Comparison of ENCODE assay signal across 14 cellular contexts in genomic region chr11:44957051-44957515, GRCh38. TPM values are rescaled to one million over a fixed set of nuclear protein-coding genes. Genes with fewer than 3 reads are reported as not detected.
A peak's percentile ranks its signal among the peaks of the same experiment; 100 is the strongest.
DNase-seq lines count a peak whose midpoint lies in the region; ATAC-seq and TF ChIP-seq lines count a peak whose summit lies in the region.
"Had no signal": no experiment of that assay in that cellular context is flagged by ENCODE, and none has a peak within 500 bp of the region (broad histone marks: within the 10 kb centered on the region; RNA-seq: fewer than 3 reads in every experiment).

No MANE protein-coding gene starts in this region.

- H3K27me3 ChIP-seq in HAP-1 (ENCODE audit: low read depth) = no peaks in the 10 kb centered on the region
- H3K27me3 ChIP-seq in right cardiac atrium (ENCODE audit: control insufficient read depth, insufficient read depth) = no peaks in the 10 kb centered on the region
- peaks cover 21% of the 10 kb centered on the region for H3K27me3 ChIP-seq in neural progenitor cell
- H3K27me3 ChIP-seq in vagina = no peaks in the 10 kb centered on the region
- no peaks in the 10 kb centered on the region for H3K27me3 ChIP-seq in BE2C

- H3K27me3 Mint-ChIP-seq in neural progenitor cell (ENCODE audit: insufficient read depth, low read depth) = peaks cover 28% of the 10 kb centered on the region

- H3F3A ChIP-seq in neural progenitor cell (ENCODE audit: low read depth) = peaks cover 67% of the 10 kb centered on the region

- H2AFZ ChIP-seq in neural progenitor cell (replicated peaks) = peak overlapping the region; percentile 59

- intact Hi-C loops in right cardiac atrium (cut with DNase I) = no loop called here
- intact Hi-C loops in vagina (cut with DNase I) = no loop called here

- H4K20me1 ChIP-seq in neural progenitor cell (ENCODE audit: low read depth) = no peaks in the 10 kb centered on the region

- H3K27ac ChIP-seq in right cardiac atrium (ENCODE audit: low read length) (no peak overlapping the region), neural progenitor cell (no peak overlapping the region), vagina (no peak overlapping the region)

- no peaks in the 10 kb centered on the region for H3K9me3 ChIP-seq in HAP-1
- no peaks in the 10 kb centered on the region for H3K9me3 ChIP-seq in right cardiac atrium (ENCODE audit: control insufficient read depth, low read length)
- no peaks in the 10 kb centered on the region for H3K9me3 ChIP-seq in neural progenitor cell (ENCODE audit: low read depth)
- H3K9me3 ChIP-seq in vagina = no peaks in the 10 kb centered on the region
- no peaks in the 10 kb centered on the region for H3K9me3 ChIP-seq in BE2C

- H3K36me3 Mint-ChIP-seq in neural progenitor cell = no peaks in the 10 kb centered on the region
- H3K36me3 Mint-ChIP-seq: CD4-positive, CD25-positive, alpha-beta regulatory T cell; natural killer cell treated with Interleukin-12 subunit alpha and Interleukin-12 subunit beta and Interleukin-15 and Interleukin-18, amount 100 ng/mL, for 72 hours had no signal

- no peak for ATAC-seq in right cardiac atrium
- no peak for ATAC-seq in GM18867 (IDR thresholded peaks at IDR 0.05; ENCODE audit: unreplicated experiment)
- ATAC-seq in GM19397 (IDR thresholded peaks at IDR 0.05; ENCODE audit: unreplicated experiment) = no peak
- ATAC-seq: natural killer cell treated with Interleukin-12 subunit alpha and Interleukin-12 subunit beta and Interleukin-15 and Interleukin-18, amount 100 ng/mL, for 72 hours had no signal

- H3K9ac ChIP-seq in neural progenitor cell = no peak overlapping the region

- no peaks in the 10 kb centered on the region for H3K9me3 Mint-ChIP-seq in neural progenitor cell
- H3K9me3 Mint-ChIP-seq: CD4-positive, CD25-positive, alpha-beta regulatory T cell; natural killer cell treated with Interleukin-12 subunit alpha and Interleukin-12 subunit beta and Interleukin-15 and Interleukin-18, amount 100 ng/mL, for 72 hours had no signal

- H3K36me3 ChIP-seq in HAP-1 (replicated peaks) (no peaks in the 10 kb centered on the region), neural progenitor cell (no peaks in the 10 kb centered on the region), vagina (no peaks in the 10 kb centered on the region), BE2C (no peaks in the 10 kb centered on the region)

- peak overlapping the region; percentile 58 for H3K4me3 Mint-ChIP-seq in neural progenitor cell
- H3K4me3 Mint-ChIP-seq: CD4-positive, CD25-positive, alpha-beta regulatory T cell; natural killer cell treated with Interleukin-12 subunit alpha and Interleukin-12 subunit beta and Interleukin-15 and Interleukin-18, amount 100 ng/mL, for 72 hours had no signal

- H3K4me3 ChIP-seq in HAP-1 (0 out of 2 replicates have a peak overlapping the region, but pooled peaks have one; percentile 2), right cardiac atrium (ENCODE audit: low read length) (no peak overlapping the region), neural progenitor cell (peak overlapping the region; percentile 30), vagina (no peak overlapping the region), BE2C (ENCODE audit: low read depth, low read length) (no peak overlapping the region; the same call in 1 of the 2 replicates)

- in situ Hi-C loops in HAP-1 (cut with MboI; ENCODE audit: low sequenced_read_pairs) = no loop called here

- peaks cover 68% of the 10 kb centered on the region for H3K4me1 Mint-ChIP-seq in neural progenitor cell
- H3K4me1 Mint-ChIP-seq: CD4-positive, CD25-positive, alpha-beta regulatory T cell had no signal

- 43% methylated on average over 35 of the region's 35 CpGs for WGBS in right cardiac atrium

- no peak overlapping the region for H3K27ac Mint-ChIP-seq in neural progenitor cell
- H3K27ac Mint-ChIP-seq: CD4-positive, CD25-positive, alpha-beta regulatory T cell had no signal

- H3K4me1 ChIP-seq in HAP-1 (peaks cover 6% of the 10 kb centered on the region; the same call in 1 of the 2 replicates), right cardiac atrium (ENCODE audit: control insufficient read depth, insufficient read depth, low read length) (peaks cover 15% of the 10 kb centered on the region), neural progenitor cell (peaks cover 65% of the 10 kb centered on the region), vagina (peaks cover 14% of the 10 kb centered on the region), BE2C (peaks cover 7% of the 10 kb centered on the region)

- DNase-seq in HAP-1 (ENCODE audit: low spot score in 2 of 2) (peak; percentile 72 to 77), NCI-H2227 treated with DMSO at 0.1 percent for 48 hours (lab: John Stamatoyannopoulos, UW) (peak; percentile 37), right cardiac atrium (peak in 2 of 3 donors; percentile 68 to 71), neural progenitor cell (ENCODE audit: low spot score) (peak; percentile 67), vagina (ENCODE audit: extremely low spot score in 2 of 2) (no peak), BE2C (no peak)
- DNase-seq: amniotic stem cell; CD4-positive, CD25-positive, alpha-beta regulatory T cell; dorsolateral prefrontal cortex; kidney glomerular epithelial cell; NCI-H446 had no signal

- no peaks in the 10 kb centered on the region for H3K79me2 ChIP-seq in neural progenitor cell (ENCODE audit: low read depth)

- TF ChIP-seq CTCF in neural progenitor cell (IDR thresholded peaks at IDR 0.05) (peak; percentile 18), vagina (IDR thresholded peaks at IDR 0.05) (no peak), BE2C (IDR thresholded peaks at IDR 0.05; ENCODE audit: low read depth, low read length) (no peak)

- peak overlapping the region; percentile 74 for H3K4me2 ChIP-seq in neural progenitor cell

- no peak for TF ChIP-seq POLR2A in vagina (IDR thresholded peaks at IDR 0.05)

RNA-seq across cellular contexts. Expression of gene TP53I11, which starts 6.4 kb away (rescaled TPM):
- total RNA-seq in right cardiac atrium (100 to 1,000 TPM in 1 of 4 donors, 10 to 100 TPM in 3; 50.9 to 105 (median 83.1) TPM), neural progenitor cell (ENCODE audit: low replicate concordance) (23.1 and 91.9 TPM in 2 replicates), vagina (50.6 TPM)
- polyA plus RNA-seq in right cardiac atrium = 81.2 TPM
- 15.0 TPM for polyA plus RNA-seq in BE2C (2012; ENCODE audit: insufficient read depth, insufficient read length, low read depth)

Comparison
In these comparisons a context has a peak if more than half of its experiments do, and no peak if none do; other contexts are left out.
1. DNase-seq: peak in HAP-1 (2 of 2), NCI-H2227 treated with DMSO at 0.1 percent for 48 hours (single experiment), right cardiac atrium (2 of 3) and neural progenitor cell (single experiment); none in vagina (0 of 2) and BE2C (single experiment).
2. H3K4me3 ChIP-seq: peak in HAP-1 (single experiment) and neural progenitor cell (single experiment); none in right cardiac atrium (single experiment), vagina (0 of 2) and BE2C (single experiment).